Comparison of ENCODE assay signal across 7 cellular contexts in genomic region chr3:108100906-108101305, GRCh38. TPM values are rescaled to one million over a fixed set of nuclear protein-coding genes. Genes with fewer than 3 reads are reported as not detected.
A peak's percentile ranks its signal among the peaks of the same experiment; 100 is the strongest.
DNase-seq lines count a peak whose midpoint lies in the region; ATAC-seq, FAIRE-seq and TF ChIP-seq lines count a peak whose summit lies in the region.

No MANE protein-coding gene starts in this region.

- H3K9me3 Mint-ChIP-seq in natural killer cell: no peaks in the 10 kb centered on the region

- peaks cover 79 to 82% of the 10 kb centered on the region in 2 donors for H3K4me1 Mint-ChIP-seq in natural killer cell

- TF ChIP-seq CTCF in natural killer cell (IDR thresholded peaks at IDR 0.05): no peak

- peak overlapping the region; percentile 88 to 97 for H3K27ac Mint-ChIP-seq in natural killer cell

- no peak for FAIRE-seq in HTR-8/SVneo (lab: Jason Lieb, UNC)

- H3K27me3 Mint-ChIP-seq in natural killer cell (ENCODE audit: low read depth in 2 of 2): no peaks in the 10 kb centered on the region

- intact Hi-C loops in natural killer cell (cut with micrococcal nuclease): loop anchor here (1.0 kb wide), 2 partner anchors 13 to 24 kb away; no protein-coding TSS in a partner anchor

- no peaks in the 10 kb centered on the region for H3K36me3 Mint-ChIP-seq in natural killer cell

- peak; percentile 93 for ATAC-seq in GM19025 (IDR thresholded peaks at IDR 0.05; ENCODE audit: low read depth, unreplicated experiment)
- ATAC-seq in HG02852 (IDR thresholded peaks at IDR 0.05; ENCODE audit: unreplicated experiment): peak; percentile 83
- ATAC-seq in natural killer cell: peak; percentile 26 to 33 (median 28)

- DNase-seq in NCI-H2171 (lab: John Stamatoyannopoulos, UW) (peak; percentile 97), natural killer cell (no peak), HTR-8/SVneo (ENCODE audit: insufficient read length, low spot score) (no peak), GOT3 (lab: John Stamatoyannopoulos, UW) (no peak), NCI-H345 (lab: John Stamatoyannopoulos, UW) (no peak)

- H3K4me3 Mint-ChIP-seq in natural killer cell: peak overlapping the region; percentile 75

RNA-seq across cellular contexts. Expression of gene CD47, which starts 10.1 kb away (rescaled TPM):
- total RNA-seq in natural killer cell: 100 to 1,000 TPM; 226 to 236 (median 233) TPM

Comparison
In these comparisons a context has a peak if more than half of its experiments do, and no peak if none do; other contexts are left out.
1. ATAC-seq: peak in every context shown above with its lines; median percentile 93 in GM19025; 83 in HG02852; 28 in natural killer cell.